Comparison of ENCODE assay signal across 8 cellular contexts in genomic region chr20:59403261-59403961, GRCh38.
A peak's percentile ranks its signal among the peaks of the same experiment; 100 is the strongest.
DNase-seq lines count a peak whose midpoint lies in the region; ATAC-seq and TF ChIP-seq lines count a peak whose summit lies in the region.

No MANE protein-coding gene starts in this region.

- peaks cover 19% of the 10 kb centered on the region for H3K27me3 Mint-ChIP-seq in Caco-2 (ENCODE audit: insufficient read depth, unreplicated experiment)

- no peaks in the 10 kb centered on the region for H3K9me3 Mint-ChIP-seq in Caco-2 (ENCODE audit: unreplicated experiment)

- H3K4me1 Mint-ChIP-seq in Caco-2 (ENCODE audit: low read depth, unreplicated experiment): no peaks in the 10 kb centered on the region

- H3K27ac ChIP-seq in caudate nucleus (ENCODE audit: low read depth, low read length) (no peak overlapping the region), left lung (no peak overlapping the region)

- no peaks in the 10 kb centered on the region; the same call in 1 of the 2 replicates for H3K27me3 ChIP-seq in Caco-2 (replicated peaks; ENCODE audit: control insufficient read depth, insufficient read depth, low read length)
- peaks cover 29 to 89% of the 10 kb centered on the region in 2 donors for H3K27me3 ChIP-seq in left lung

- no TSS peak for BruUV-seq in Caco-2 (replicated peaks; lab: Mats Ljungman, UMichigan)

- no peak overlapping the region for H3K27ac Mint-ChIP-seq in Caco-2 (ENCODE audit: unreplicated experiment)

- CTCF ChIA-PET in Caco-2 (lab: Charles Lee): interaction anchor here (0.6 to 3.3 kb wide), 14 partner anchors 9 to 924 kb away, joined by 3 to 35 read pairs (median 3); no protein-coding TSS in a partner anchor

- H3K9me3 ChIP-seq in Caco-2 (no peaks in the 10 kb centered on the region), left lung (no peaks in the 10 kb centered on the region)

- ATAC-seq in activated CD4-positive, CD25-positive, alpha-beta regulatory T cell treated with anti-CD3 and anti-CD28 coated beads, Interleukin-2, amount 50 U/mL, for 24 hours: peak; percentile 58 to 71
- ATAC-seq in left lung (peak; percentile 91), GM18511 (IDR thresholded peaks at IDR 0.05; ENCODE audit: unreplicated experiment) (no peak), GM18520 (IDR thresholded peaks at IDR 0.05; ENCODE audit: unreplicated experiment) (no peak)

- no peak overlapping the region; the same call in 1 of the 2 replicates for H3K4me3 ChIP-seq in Caco-2 (ENCODE audit: low read depth, low read length)
- H3K4me3 ChIP-seq in left lung: no peak overlapping the region

- DNase-seq in Caco-2: peak in 1 of 2 experiments; percentile 92
- peak; percentile 32 for DNase-seq in KG1 (lab: John Stamatoyannopoulos, UW)
- peak in 41 of 61 donors; percentile 2 to 68 (median 25) for DNase-seq in caudate nucleus (lab: John Stamatoyannopoulos, UW)
- peak in 1 of 2 donors; percentile 37 for DNase-seq in left lung
- DNase-seq in stimulated activated CD4-positive, alpha-beta T cell treated with anti-CD3 and anti-CD28 coated beads, TNF-alpha, amount 100 ng/mL, for 1 hour (ENCODE audit: low read depth in 3 of 3, low spot score in 1 of 3): peak; percentile 21 to 78 (median 67)

- no peaks in the 10 kb centered on the region for H3K36me3 ChIP-seq in Caco-2 (ENCODE audit: control insufficient read depth, insufficient read depth, low read length)
- no peaks in the 10 kb centered on the region for H3K36me3 ChIP-seq in left lung

- H3K4me1 ChIP-seq in Caco-2: peaks cover 20% of the 10 kb centered on the region
- peaks cover 0 to 13% of the 10 kb centered on the region in 2 donors for H3K4me1 ChIP-seq in left lung

- TF ChIP-seq CTCF in Caco-2 (IDR thresholded peaks at IDR 0.05; ENCODE audit: insufficient read depth in 1 of 2, low read depth in 1 of 2, low read length in 1 of 2, severe bottlenecking in 1 of 2, unreplicated experiment in 1 of 2) (peak; percentile 99 to 100), left lung (IDR thresholded peaks at IDR 0.05) (peak; percentile 75 to 97)

- intact Hi-C loops in Caco-2 (cut with micrococcal nuclease; ENCODE audit: unreplicated experiment) (loop anchor here (1.0 kb wide), 3 partner anchors 181 to 536 kb away; no protein-coding TSS in a partner anchor), left lung (cut with DNase I) (no loop called here)

- no peaks in the 10 kb centered on the region for H3K36me3 Mint-ChIP-seq in Caco-2 (ENCODE audit: insufficient read depth, unreplicated experiment)

- POLR2A ChIA-PET in Caco-2 (lab: Charles Lee): no interaction called here

- H3K4me3 Mint-ChIP-seq in Caco-2 (ENCODE audit: unreplicated experiment): peak overlapping the region; percentile 13

Comparison
In these comparisons a context has a peak if more than half of its experiments do, and no peak if none do; other contexts are left out.
1. ATAC-seq: peak in activated CD4-positive, CD25-positive, alpha-beta regulatory T cell treated with anti-CD3 and anti-CD28 coated beads, Interleukin-2, amount 50 U/mL, for 24 hours (2 of 2) and left lung (single experiment); none in GM18511 (single experiment) and GM18520 (single experiment).